ENCODE assay signal across 10 cellular contexts in the genomic region with DNA sequence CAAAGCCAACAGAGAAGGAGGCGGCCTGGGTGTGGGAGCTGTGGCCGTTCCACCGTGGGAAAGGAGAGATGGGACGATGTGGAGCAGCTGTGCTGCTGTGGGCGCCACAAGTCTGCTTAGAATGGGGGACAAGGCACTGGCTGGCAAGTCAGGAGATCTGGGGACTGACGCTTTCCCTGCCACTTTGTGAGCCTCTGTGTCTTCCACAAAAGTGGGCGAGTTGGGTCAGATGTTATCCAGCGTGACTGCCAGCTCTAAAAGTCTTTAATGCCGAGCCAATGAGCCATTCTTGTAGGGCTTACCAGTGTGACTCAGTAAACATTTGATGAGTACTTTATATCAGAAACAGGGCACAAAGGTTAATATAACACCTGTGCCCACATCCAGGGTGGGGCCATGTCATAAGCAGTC.
DNase-seq lines count a peak whose midpoint lies in the region; ATAC-seq and TF ChIP-seq lines count a peak whose summit lies in the region.
"Had no signal": no experiment of that assay in that cellular context is flagged by ENCODE, and none has a peak within 500 bp of the region (broad histone marks: within the 10 kb centered on the region; RNA-seq: fewer than 3 reads in every experiment).

No MANE protein-coding gene starts in this region.

- TF ChIP-seq CTCF in right atrium auricular region (IDR thresholded peaks at IDR 0.05), result no peak

- H3K4me3 ChIP-seq in right atrium auricular region, result no peak overlapping the region

- no peaks in the 10 kb centered on the region for H3K36me3 ChIP-seq in right atrium auricular region

- no peaks in the 10 kb centered on the region for H3K9me3 ChIP-seq in right atrium auricular region

- H3K27ac ChIP-seq in right atrium auricular region, result peak overlapping the region; percentile 81 to 91
- H3K27ac ChIP-seq: VCaP had no signal

- DNase-seq in DMS79 (lab: John Stamatoyannopoulos, UW), result peak; percentile 42
- DNase-seq in SW480 (ENCODE audit: low spot score), result peak; percentile 86
- DNase-seq in right atrium auricular region (ENCODE audit: low spot score), result no peak
- DNase-seq in posterior cingulate gyrus, result peak in 7 of 10 donors; percentile 14 to 75 (median 27)
- DNase-seq in NCI-H1694 treated with DMSO at 0.1 percent for 48 hours (lab: John Stamatoyannopoulos, UW), result no peak
- no peak for DNase-seq in stimulated activated CD4-positive, alpha-beta T cell treated with anti-CD3 and anti-CD28 coated beads, Interleukin-2, amount 100 ng/mL, for 48 hours
- DNase-seq: endodermal cell had no signal

- intact Hi-C loops in posterior cingulate gyrus (cut with DNase I), result no loop called here

- H3K4me1 ChIP-seq in right atrium auricular region, result peaks cover 0 to 91% of the 10 kb centered on the region in 2 donors

- no peaks in the 10 kb centered on the region for H3K27me3 ChIP-seq in right atrium auricular region

- ATAC-seq in GM19324 (IDR thresholded peaks at IDR 0.05; ENCODE audit: low FRiP score, unreplicated experiment) (no peak), HG02642 (IDR thresholded peaks at IDR 0.05; ENCODE audit: poor library complexity, unreplicated experiment) (no peak)

Comparison
In these comparisons a context has a peak if more than half of its experiments do, and no peak if none do; other contexts are left out.
1. DNase-seq: peak in DMS79 (single experiment), SW480 (single experiment) and posterior cingulate gyrus (7 of 10); none in right atrium auricular region (single experiment), NCI-H1694 treated with DMSO at 0.1 percent for 48 hours (single experiment) and stimulated activated CD4-positive, alpha-beta T cell treated with anti-CD3 and anti-CD28 coated beads, Interleukin-2, amount 100 ng/mL, for 48 hours (0 of 2).